8 cellular contexts compared by ENCODE assay signal in the genomic region with DNA sequence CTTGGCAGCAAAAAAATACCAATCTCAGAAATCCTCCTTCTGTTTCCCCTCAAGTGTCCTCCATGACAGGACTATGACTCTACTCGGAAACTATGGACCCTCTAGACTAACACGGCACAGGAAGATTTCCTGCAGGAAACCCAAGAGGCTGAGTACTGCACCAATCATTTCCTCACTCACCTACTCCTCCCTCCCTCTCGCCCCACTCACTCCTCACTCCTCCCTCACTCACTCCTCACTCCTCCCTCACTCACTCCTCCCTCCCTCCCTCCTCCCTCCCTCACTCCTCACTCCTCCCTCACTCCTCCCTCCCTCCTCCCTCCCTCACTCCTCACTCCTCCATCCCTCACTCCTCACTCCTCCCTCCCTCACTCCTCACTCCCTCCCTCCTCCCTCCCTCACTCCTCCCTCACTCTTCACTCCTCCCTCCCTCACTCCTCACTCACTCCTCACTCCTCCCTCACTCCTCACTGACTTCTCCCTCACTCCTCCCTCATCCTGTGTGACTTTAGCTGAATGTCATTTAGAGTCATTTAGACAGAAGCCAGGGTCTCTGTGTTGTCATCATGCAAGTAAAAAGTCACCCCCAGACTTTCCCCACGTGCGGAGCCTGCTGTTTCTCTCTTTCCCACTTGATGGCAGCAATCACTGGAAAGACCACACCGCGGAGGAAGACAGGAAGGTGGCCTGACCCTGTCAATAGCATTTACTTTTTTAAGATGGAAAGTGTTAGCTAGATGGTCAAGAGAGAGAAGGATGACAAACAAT.
DNase-seq lines count a peak whose midpoint lies in the region; ATAC-seq and TF ChIP-seq lines count a peak whose summit lies in the region.

No MANE protein-coding gene starts in this region.

- H3K36me3 ChIP-seq in Caco-2 (ENCODE audit: control insufficient read depth, insufficient read depth, low read length) (no peaks in the 10 kb centered on the region), lower lobe of right lung (no peaks in the 10 kb centered on the region)
- no peaks in the 10 kb centered on the region for H3K36me3 ChIP-seq in naive thymus-derived CD4-positive, alpha-beta T cell (ENCODE audit: control insufficient read depth in 2 of 3, insufficient read depth in 3 of 3, low read length in 3 of 3)

- H3K4me1 Mint-ChIP-seq in Caco-2 (ENCODE audit: low read depth, unreplicated experiment) (no peaks in the 10 kb centered on the region), brain (peaks cover 24% of the 10 kb centered on the region)
- H3K4me1 Mint-ChIP-seq in naive thymus-derived CD4-positive, alpha-beta T cell, result peaks cover 0 to 5% (median 4%) of the 10 kb centered on the region in 7 donors

- ATAC-seq in lower lobe of right lung (no peak), esophagus mucosa (no peak), GM21423 (IDR thresholded peaks at IDR 0.05; ENCODE audit: unreplicated experiment) (no peak), GM19351 (IDR thresholded peaks at IDR 0.05; ENCODE audit: unreplicated experiment) (no peak)
- no peak for ATAC-seq in naive thymus-derived CD4-positive, alpha-beta T cell

- H3K27me3 Mint-ChIP-seq in Caco-2 (ENCODE audit: insufficient read depth, unreplicated experiment) (peaks cover 11% of the 10 kb centered on the region), brain (peaks cover 6% of the 10 kb centered on the region)
- H3K27me3 Mint-ChIP-seq in naive thymus-derived CD4-positive, alpha-beta T cell, result peaks cover 2 to 25% (median 15%) of the 10 kb centered on the region in 5 donors

- BruUV-seq in Caco-2 (replicated peaks; lab: Mats Ljungman, UMichigan), result no TSS peak

- H3K4me3 ChIP-seq in Caco-2 (ENCODE audit: low read depth, low read length) (no peak overlapping the region), lower lobe of right lung (no peak overlapping the region)
- H3K4me3 ChIP-seq in naive thymus-derived CD4-positive, alpha-beta T cell (ENCODE audit: low read length), result no peak overlapping the region

- intact Hi-C loops in Caco-2 (cut with micrococcal nuclease; ENCODE audit: unreplicated experiment), result loop anchor here (1.0 kb wide), 1 partner anchor 216 kb away; no protein-coding TSS in a partner anchor
- intact Hi-C loops in lower lobe of right lung (cut with DNase I), result loop anchor here (10.0 kb wide), 1 partner anchor 215 kb away; no protein-coding TSS in a partner anchor
- intact Hi-C loops in naive thymus-derived CD4-positive, alpha-beta T cell (cut with micrococcal nuclease), result loop anchor here (10.0 kb wide), 2 partner anchors 515 to 885 kb away; no protein-coding TSS in a partner anchor

- DNase-seq in Caco-2, result peak in 1 of 2 experiments; percentile 30
- DNase-seq in HEK293T (ENCODE audit: extremely low spot score), result peak; percentile 66
- no peak for DNase-seq in lower lobe of right lung
- no peak for DNase-seq in naive thymus-derived CD4-positive, alpha-beta T cell

- H3K27me3 ChIP-seq in Caco-2 (replicated peaks; ENCODE audit: control insufficient read depth, insufficient read depth, low read length) (no peaks in the 10 kb centered on the region; the same call in 1 of the 2 replicates), lower lobe of right lung (ENCODE audit: low read depth) (peaks cover 7% of the 10 kb centered on the region)
- no peaks in the 10 kb centered on the region for H3K27me3 ChIP-seq in naive thymus-derived CD4-positive, alpha-beta T cell (ENCODE audit: control insufficient read depth in 2 of 2, insufficient read depth in 2 of 2, low read length in 2 of 2)

- H3K27ac Mint-ChIP-seq in Caco-2 (ENCODE audit: unreplicated experiment) (no peak overlapping the region), brain (no peak overlapping the region)
- no peak overlapping the region for H3K27ac Mint-ChIP-seq in naive thymus-derived CD4-positive, alpha-beta T cell

- CTCF ChIA-PET in Caco-2 (lab: Charles Lee), result interaction anchor here (1.1 kb wide), 1 partner anchor 208 kb away, joined by 3 read pairs; no protein-coding TSS in a partner anchor
- CTCF ChIA-PET in HEK293T (lab: Yijun Ruan, JAX), result interaction anchor here (0.6 to 2.4 kb wide), 10 partner anchors 14 to 216 kb away, joined by 3 to 15 read pairs (median 4); no protein-coding TSS in a partner anchor
- CTCF ChIA-PET in naive thymus-derived CD4-positive, alpha-beta T cell (lab: Charles Lee), result no interaction called here

- H3K9me3 Mint-ChIP-seq in Caco-2 (ENCODE audit: unreplicated experiment) (no peaks in the 10 kb centered on the region), brain (peaks cover 11 to 21% (median 19%) of the 10 kb centered on the region in 5 experiments)
- H3K9me3 Mint-ChIP-seq in naive thymus-derived CD4-positive, alpha-beta T cell, result peaks cover 0 to 18% (median 6%) of the 10 kb centered on the region in 11 donors

- H3K9me3 ChIP-seq in Caco-2 (no peaks in the 10 kb centered on the region), lower lobe of right lung (no peaks in the 10 kb centered on the region)
- no peaks in the 10 kb centered on the region for H3K9me3 ChIP-seq in naive thymus-derived CD4-positive, alpha-beta T cell (ENCODE audit: control insufficient read depth in 2 of 3, low read length in 3 of 3)

- POLR2A ChIA-PET in Caco-2 (lab: Charles Lee), result no interaction called here
- POLR2A ChIA-PET in HEK293T (lab: Yijun Ruan, JAX), result no interaction called here
- POLR2A ChIA-PET in naive thymus-derived CD4-positive, alpha-beta T cell (lab: Charles Lee), result no interaction called here

- no peak overlapping the region for H3K4me3 Mint-ChIP-seq in Caco-2 (ENCODE audit: unreplicated experiment)
- no peak overlapping the region for H3K4me3 Mint-ChIP-seq in brain
- H3K4me3 Mint-ChIP-seq in naive thymus-derived CD4-positive, alpha-beta T cell, result no peak overlapping the region

- H3K27ac ChIP-seq in lower lobe of right lung, result no peak overlapping the region
- H3K27ac ChIP-seq in naive thymus-derived CD4-positive, alpha-beta T cell (ENCODE audit: low read depth, low read length), result no peak overlapping the region

- H3K36me3 Mint-ChIP-seq in Caco-2 (ENCODE audit: insufficient read depth, unreplicated experiment) (no peaks in the 10 kb centered on the region), brain (peaks cover 12% of the 10 kb centered on the region)
- H3K36me3 Mint-ChIP-seq in naive thymus-derived CD4-positive, alpha-beta T cell, result no peaks in the 10 kb centered on the region

- H3K4me1 ChIP-seq in Caco-2 (no peaks in the 10 kb centered on the region), lower lobe of right lung (no peaks in the 10 kb centered on the region)
- H3K4me1 ChIP-seq in naive thymus-derived CD4-positive, alpha-beta T cell (ENCODE audit: control insufficient read depth in 2 of 2, insufficient read depth in 2 of 2, low read length in 2 of 2), result no peaks in the 10 kb centered on the region

- TF ChIP-seq CTCF in Caco-2 (IDR thresholded peaks at IDR 0.05; ENCODE audit: insufficient read depth in 1 of 2, low read depth in 1 of 2, low read length in 1 of 2, severe bottlenecking in 1 of 2, unreplicated experiment in 1 of 2) (peak; percentile 16 to 67), brain (conservative IDR thresholded peaks at IDR 0.05) (peak; percentile 78 to 81), lower lobe of right lung (IDR thresholded peaks at IDR 0.05) (peak; percentile 22)

TF ChIP-seq in HEK293T, 16 proteins besides CTCF, POLR2A, EP300 and RAD21:
- no peak for TF ChIP-seq HDGF (IDR thresholded peaks at IDR 0.05; ENCODE audit: borderline replicate concordance)
- TF ChIP-seq CTBP1 (IDR thresholded peaks at IDR 0.05; ENCODE audit: borderline replicate concordance), result no peak
- peak; percentile 29; the same call in 1 of the 2 replicates for TF ChIP-seq L3MBTL2 (conservative IDR thresholded peaks at IDR 0.05)
- TF ChIP-seq ELF4 (IDR thresholded peaks at IDR 0.05), result no peak
- no peak for TF ChIP-seq FOXK2 (IDR thresholded peaks at IDR 0.05)
- TF ChIP-seq FOXM1 (IDR thresholded peaks at IDR 0.05; ENCODE audit: borderline replicate concordance), result no peak
- TF ChIP-seq, protein P1, sequence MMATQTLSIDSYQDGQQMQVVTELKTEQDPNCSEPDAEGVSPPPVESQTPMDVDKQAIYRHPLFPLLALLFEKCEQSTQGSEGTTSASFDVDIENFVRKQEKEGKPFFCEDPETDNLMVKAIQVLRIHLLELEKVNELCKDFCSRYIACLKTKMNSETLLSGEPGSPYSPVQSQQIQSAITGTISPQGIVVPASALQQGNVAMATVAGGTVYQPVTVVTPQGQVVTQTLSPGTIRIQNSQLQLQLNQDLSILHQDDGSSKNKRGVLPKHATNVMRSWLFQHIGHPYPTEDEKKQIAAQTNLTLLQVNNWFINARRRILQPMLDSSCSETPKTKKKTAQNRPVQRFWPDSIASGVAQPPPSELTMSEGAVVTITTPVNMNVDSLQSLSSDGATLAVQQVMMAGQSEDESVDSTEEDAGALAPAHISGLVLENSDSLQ (IDR thresholded peaks at IDR 0.05), result peak; percentile 62
- no peak for TF ChIP-seq LEF1 (IDR thresholded peaks at IDR 0.05; ENCODE audit: borderline replicate concordance)
- TF ChIP-seq NFRKB (IDR thresholded peaks at IDR 0.05), result no peak

Comparison
In these comparisons a context has a peak if more than half of its experiments do, and no peak if none do; other contexts are left out.
1. CTCF ChIP-seq: peak in every context shown above with its lines; median percentile 80 in brain; 42 in Caco-2; 22 in lower lobe of right lung.